22 cellular contexts compared by ENCODE assay signal in genomic region chr13:73902296-73902695, GRCh38.
"Had no signal": no experiment of that assay in that cellular context is flagged by ENCODE, and none has a peak within 500 bp of the region (broad histone marks: within the 10 kb centered on the region; RNA-seq: fewer than 3 reads in every experiment).

No MANE protein-coding gene starts in this region.

- DNase-seq: activated CD4-positive, alpha-beta memory T cell treated with anti-CD3 and anti-CD28 coated beads for 36 hours; activated CD4-positive, alpha-beta T cell treated with anti-CD3 and anti-CD28 coated beads for 4 hours; activated CD4-positive, CD25-positive, alpha-beta regulatory T cell; activated effector memory CD4-positive, alpha-beta T cell treated with anti-CD3 and anti-CD28 coated beads, Interleukin-2, amount 50 U/mL, for 16 hours; activated naive CD4-positive, alpha-beta T cell treated with anti-CD3 and anti-CD28 coated beads, Interleukin-2, amount 50 U/mL, for 16 hours; aorta; brain microvascular endothelial cell; caudate nucleus; esophagus squamous epithelium; gastrocnemius medialis; hypothalamus; left cardiac atrium; pancreas; right cardiac atrium; stimulated activated CD4-positive, alpha-beta T cell treated with anti-CD3 and anti-CD28 coated beads, Interleukin-1b, Interleukin-23, amount 100 ng/mL, for 48 hours; stimulated activated naive CD8-positive, alpha-beta T cell treated with anti-CD3 and anti-CD28 coated beads, Interleukin-15, amount 100 ng/mL, for 72 hours; T-cell; tibial artery had no signal

- FAIRE-seq: pancreas, TTC549 had no signal

- H3K4me3 Mint-ChIP-seq: activated CD4-positive, alpha-beta memory T cell treated with anti-CD3 and anti-CD28 coated beads for 36 hours; nephron; stimulated activated naive CD8-positive, alpha-beta T cell treated with anti-CD3 and anti-CD28 coated beads, Interleukin-15, amount 100 ng/mL, for 72 hours; T-cell; T-helper 2 cell treated with Interferon-gamma antibody and Interleukin-4, amounts not matched to agents 5 μg/mL and 100 μg/mL, for 36 hours had no signal

- H3K27me3 Mint-ChIP-seq: activated CD4-positive, alpha-beta memory T cell treated with anti-CD3 and anti-CD28 coated beads for 36 hours; stimulated activated naive CD8-positive, alpha-beta T cell treated with anti-CD3 and anti-CD28 coated beads, Interleukin-15, amount 100 ng/mL, for 72 hours; T-cell had no signal

- H3K4me3 ChIP-seq: esophagus squamous epithelium, gastrocnemius medialis, pancreas, tibial artery had no signal

- H3K4me1 ChIP-seq: esophagus squamous epithelium, gastrocnemius medialis, pancreas had no signal

- H3K9me3 ChIP-seq: esophagus squamous epithelium, gastrocnemius medialis, neutrophil, pancreas, tibial artery had no signal

- H3K27me3 ChIP-seq: brain microvascular endothelial cell, esophagus squamous epithelium, gastrocnemius medialis, neutrophil, pancreas, tibial artery had no signal

- H3K27ac Mint-ChIP-seq: activated CD4-positive, alpha-beta memory T cell treated with anti-CD3 and anti-CD28 coated beads for 36 hours; T-cell; T-helper 2 cell treated with Interferon-gamma antibody and Interleukin-4, amounts not matched to agents 5 μg/mL and 100 μg/mL, for 36 hours had no signal

- H3K36me3 Mint-ChIP-seq: activated CD4-positive, alpha-beta memory T cell treated with anti-CD3 and anti-CD28 coated beads for 36 hours had no signal

- H3K27ac ChIP-seq: brain microvascular endothelial cell, esophagus squamous epithelium, gastrocnemius medialis, neutrophil, pancreas, tibial artery had no signal

- H3K9me3 Mint-ChIP-seq: activated CD4-positive, alpha-beta memory T cell treated with anti-CD3 and anti-CD28 coated beads for 36 hours; nephron; stimulated activated naive CD8-positive, alpha-beta T cell treated with anti-CD3 and anti-CD28 coated beads, Interleukin-15, amount 100 ng/mL, for 72 hours; T-helper 2 cell treated with Interferon-gamma antibody and Interleukin-4, amounts not matched to agents 5 μg/mL and 100 μg/mL, for 36 hours had no signal

- ATAC-seq: gastrocnemius medialis; left cardiac atrium; pancreas; right cardiac atrium; stimulated activated naive CD8-positive, alpha-beta T cell treated with anti-CD3 and anti-CD28 coated beads, Interleukin-15, amount 100 ng/mL, for 72 hours; T-cell had no signal

- H3K36me3 ChIP-seq: brain microvascular endothelial cell, esophagus squamous epithelium, gastrocnemius medialis, neutrophil, pancreas, tibial artery had no signal
